ENCODE assay signal across 8 cellular contexts in genomic region chrX:73944582-73944947, GRCh38.
DNase-seq lines count a peak whose midpoint lies in the region; ATAC-seq, FAIRE-seq and TF ChIP-seq lines count a peak whose summit lies in the region.

No MANE protein-coding gene starts in this region.

- DNase-seq in GM12864 (ENCODE audit: low read depth) (no peak), ecto neural progenitor cell (ENCODE audit: low spot score) (no peak), posterior cingulate gyrus (no peak), mesenteric fat pad (ENCODE audit: low spot score) (no peak)

- peak overlapping the region; percentile 80 for H2AFZ ChIP-seq in Loucy (ENCODE audit: low read length)

- H3K27ac ChIP-seq in muscle layer of colon (ENCODE audit: low read depth, low read length), result peak overlapping the region; percentile 73

- no peaks in the 10 kb centered on the region for H3K9me2 ChIP-seq in Loucy (replicated peaks; ENCODE audit: low read depth, low read length)

- ATAC-seq in HG03097 (IDR thresholded peaks at IDR 0.05; ENCODE audit: low FRiP score, unreplicated experiment), result no peak

- H3K9me3 ChIP-seq in Loucy (ENCODE audit: insufficient read depth, low read depth, low read length), result no peaks in the 10 kb centered on the region
- no peaks in the 10 kb centered on the region for H3K9me3 ChIP-seq in muscle layer of colon (ENCODE audit: low read length)

- TF ChIP-seq CTCF in GM12864 (IDR thresholded peaks at IDR 0.05; ENCODE audit: low read depth, low read length, missing control alignments) (no peak), Loucy (conservative IDR thresholded peaks at IDR 0.05; ENCODE audit: low read length) (no peak)

- H3K27me3 ChIP-seq in Loucy (ENCODE audit: insufficient read depth, low read length, poor library complexity, severe bottlenecking) (peaks cover 5% of the 10 kb centered on the region), muscle layer of colon (ENCODE audit: control insufficient read depth in 1 of 2, insufficient read depth in 2 of 2, low read length in 2 of 2) (no peaks in the 10 kb centered on the region)

- H3K79me2 ChIP-seq in Loucy (ENCODE audit: insufficient read depth, low read length), result peaks cover 50% of the 10 kb centered on the region

- no peaks in the 10 kb centered on the region for H3F3A ChIP-seq in Loucy (ENCODE audit: low read depth)

- peaks cover 13% of the 10 kb centered on the region for H3K4me1 ChIP-seq in Loucy (ENCODE audit: insufficient read depth, low read length, poor library complexity, severe bottlenecking)
- peaks cover 18% of the 10 kb centered on the region for H3K4me1 ChIP-seq in muscle layer of colon (ENCODE audit: insufficient read depth, low read length)

- H3K4me3 ChIP-seq in GM12864 (ENCODE audit: low read depth, low read length) (peak overlapping the region; percentile 81), Loucy (ENCODE audit: low read length, poor library complexity, severe bottlenecking) (peak overlapping the region; percentile 99), muscle layer of colon (ENCODE audit: low read depth in 1 of 2, low read length in 2 of 2) (peak overlapping the region; percentile 88 to 91)

- H3K36me3 ChIP-seq in Loucy (ENCODE audit: insufficient read depth, low read length) (no peaks in the 10 kb centered on the region), muscle layer of colon (ENCODE audit: insufficient read depth, low read length) (peaks cover 7% of the 10 kb centered on the region)

- intact Hi-C loops in posterior cingulate gyrus (cut with DNase I), result loop anchor here (5.0 to 10.0 kb wide), 2 partner anchors 82 to 350 kb away; no protein-coding TSS in a partner anchor

- H3K4me2 ChIP-seq in Loucy (ENCODE audit: low read depth, low read length, poor library complexity, severe bottlenecking), result peak overlapping the region; percentile 86

- peaks cover 10% of the 10 kb centered on the region for H4K20me1 ChIP-seq in Loucy (ENCODE audit: insufficient read depth, low read length, poor library complexity, severe bottlenecking)

- peak overlapping the region; percentile 88 for H3K9ac ChIP-seq in Loucy (ENCODE audit: low read depth, low read length, poor library complexity, severe bottlenecking)
- H3K9ac ChIP-seq in muscle layer of colon (ENCODE audit: low read length), result peak overlapping the region; percentile 77

- FAIRE-seq in colon (lab: Jason Lieb, UNC), result peak; percentile 53
